In the genomic region with DNA sequence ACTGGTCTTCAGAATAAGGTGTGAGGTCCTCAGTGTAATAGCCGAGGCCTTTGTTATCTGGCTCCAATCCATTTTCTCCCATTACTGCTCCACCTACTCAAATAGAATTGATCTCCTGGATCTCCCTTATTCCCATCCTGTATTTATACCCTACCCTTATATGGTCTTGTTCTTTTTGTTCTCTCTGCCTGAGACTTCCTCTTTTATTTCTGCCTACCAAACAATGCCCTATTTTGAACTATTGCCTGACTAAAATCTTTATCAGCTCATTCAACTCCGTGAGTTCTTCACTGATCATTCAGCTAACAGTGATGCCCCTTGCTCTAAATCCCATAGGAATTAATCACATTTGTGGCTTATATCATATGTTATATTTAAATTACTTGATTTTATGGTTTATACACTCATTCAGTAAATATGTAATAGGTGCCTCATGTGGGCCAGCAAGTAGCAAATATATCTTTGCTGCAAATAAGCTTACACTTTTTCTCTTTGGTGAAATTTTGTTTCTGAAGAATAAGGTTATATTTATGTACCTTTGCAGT, we compare ENCODE assay signal across 21 cellular contexts.
DNase-seq lines count a peak whose midpoint lies in the region; ATAC-seq, FAIRE-seq and TF ChIP-seq lines count a peak whose summit lies in the region.
"Had no signal": no experiment of that assay in that cellular context is flagged by ENCODE, and none has a peak within 500 bp of the region (broad histone marks: within the 10 kb centered on the region; RNA-seq: fewer than 3 reads in every experiment).

No MANE protein-coding gene starts in this region.

- FAIRE-seq in GM18507 (lab: Jason Lieb, UNC): peak; percentile 48
- FAIRE-seq: HepG2 had no signal

- H3K4me1 ChIP-seq in OCI-LY1 (ENCODE audit: insufficient read depth, low read length, severe bottlenecking): peaks cover 42% of the 10 kb centered on the region
- H3K4me1 ChIP-seq: body of pancreas, Caco-2, HAP-1, suprapubic skin had no signal

- no peak overlapping the region for H3K4me2 ChIP-seq in OCI-LY1 (ENCODE audit: low read length)

- H3F3A ChIP-seq in OCI-LY1 (ENCODE audit: insufficient read depth, low read length): no peaks in the 10 kb centered on the region

- H3K4me1 Mint-ChIP-seq in CD14-positive monocyte (peaks cover 53% of the 10 kb centered on the region), memory B cell (peaks cover 15% of the 10 kb centered on the region)

- H3K36me3 ChIP-seq in OCI-LY1 (ENCODE audit: insufficient read depth, low read length): no peaks in the 10 kb centered on the region
- H3K36me3 ChIP-seq: HAP-1, heart left ventricle, suprapubic skin had no signal

- no peaks in the 10 kb centered on the region for H3K79me2 ChIP-seq in OCI-LY1 (ENCODE audit: insufficient read depth, low read length)

- peak overlapping the region; percentile 37 for H3K27ac ChIP-seq in OCI-LY1 (ENCODE audit: low read depth, low read length, poor library complexity, severe bottlenecking)
- H3K27ac ChIP-seq: body of pancreas, suprapubic skin had no signal

- H3K9me3 Mint-ChIP-seq in CD14-positive monocyte (peaks cover 0 to 4% (median 0%) of the 10 kb centered on the region in 7 donors), memory B cell (no peaks in the 10 kb centered on the region)
- H3K9me3 Mint-ChIP-seq: activated T-cell treated with anti-CD3 and anti-CD28 coated beads, Interleukin-2, amount 50 U/mL, for 24 hours had no signal

- DNase-seq in CD14-positive monocyte (ENCODE audit: low spot score): no peak
- DNase-seq in GM18507 (ENCODE audit: extremely low spot score, insufficient read length, low read depth): no peak
- no peak for DNase-seq in memory B cell (ENCODE audit: low spot score in 2 of 2)
- DNase-seq in NCI-H82 (lab: John Stamatoyannopoulos, UW): no peak
- DNase-seq: activated CD4-positive, alpha-beta T cell treated with anti-CD3 and anti-CD28 coated beads for 36 hours; activated CD8-positive, alpha-beta memory T cell treated with anti-CD3 and anti-CD28 coated beads for 24 hours; activated T-cell treated with anti-CD3 and anti-CD28 coated beads, Interleukin-2, amount 50 U/mL, for 24 hours; body of pancreas; Caco-2; DMS79; heart left ventricle; NCI-H1436 treated with DMSO at 0.1 percent for 48 hours; NCI-H510A treated with DMSO at 0.1 percent for 48 hours; SW 1271 had no signal

- no peaks in the 10 kb centered on the region for H4K20me1 ChIP-seq in OCI-LY1 (ENCODE audit: insufficient read depth, low read length)

- intact Hi-C loops in CD14-positive monocyte (cut with micrococcal nuclease): loop anchor here in 1 of 2 donors (10.0 kb wide), 1 partner anchor 94 kb away; no protein-coding TSS in a partner anchor

- H3K4me3 Mint-ChIP-seq in CD14-positive monocyte (no peak overlapping the region), memory B cell (no peak overlapping the region)
- H3K4me3 Mint-ChIP-seq: activated CD4-positive, alpha-beta T cell treated with anti-CD3 and anti-CD28 coated beads for 36 hours; activated T-cell treated with anti-CD3 and anti-CD28 coated beads, Interleukin-2, amount 50 U/mL, for 24 hours had no signal

- no peaks in the 10 kb centered on the region for H3K9me3 ChIP-seq in OCI-LY1 (ENCODE audit: low read length)
- H3K9me3 ChIP-seq: body of pancreas, Caco-2, HAP-1, heart left ventricle, suprapubic skin had no signal

- H3K4me3 ChIP-seq in OCI-LY1 (ENCODE audit: low read depth, low read length, poor library complexity, severe bottlenecking): no peak overlapping the region
- H3K4me3 ChIP-seq: body of pancreas, HAP-1, heart left ventricle, suprapubic skin had no signal

- no peak overlapping the region for H3K9ac ChIP-seq in OCI-LY1 (ENCODE audit: low read length)

- TF ChIP-seq CTCF in CD14-positive monocyte (IDR thresholded peaks at IDR 0.05): no peak
- no peak for TF ChIP-seq CTCF in OCI-LY1 (IDR thresholded peaks at IDR 0.05; ENCODE audit: low read length)

- peak; percentile 56 for ATAC-seq in memory B cell (ENCODE audit: low read depth)
- no peak for ATAC-seq in HG02884 (IDR thresholded peaks at IDR 0.05; ENCODE audit: unreplicated experiment)
- no peak for ATAC-seq in SK-N-SH treated with all-trans-retinoic acid at 6 μM for 48 hours
- ATAC-seq in HG02588 (IDR thresholded peaks at IDR 0.05; ENCODE audit: unreplicated experiment): no peak
- ATAC-seq: activated CD4-positive, alpha-beta T cell treated with anti-CD3 and anti-CD28 coated beads for 36 hours; body of pancreas; heart left ventricle; HepG2 had no signal

- no peaks in the 10 kb centered on the region for H3K9me2 ChIP-seq in OCI-LY1 (ENCODE audit: low read depth, low read length)

- no peaks in the 10 kb centered on the region for H3K27me3 ChIP-seq in OCI-LY1 (ENCODE audit: insufficient read depth, low read length)
- H3K27me3 ChIP-seq: body of pancreas, heart left ventricle, suprapubic skin had no signal

- H3K27me3 Mint-ChIP-seq in CD14-positive monocyte (ENCODE audit: low read depth in 3 of 3) (no peaks in the 10 kb centered on the region), memory B cell (no peaks in the 10 kb centered on the region)
- H3K27me3 Mint-ChIP-seq: activated CD4-positive, alpha-beta T cell treated with anti-CD3 and anti-CD28 coated beads for 36 hours; activated T-cell treated with anti-CD3 and anti-CD28 coated beads, Interleukin-2, amount 50 U/mL, for 24 hours had no signal

- no peaks in the 10 kb centered on the region for H3K36me3 Mint-ChIP-seq in CD14-positive monocyte
- no peaks in the 10 kb centered on the region for H3K36me3 Mint-ChIP-seq in memory B cell

- no peak overlapping the region for H2AFZ ChIP-seq in OCI-LY1 (ENCODE audit: low read length)

- H3K27ac Mint-ChIP-seq in CD14-positive monocyte (peak overlapping the region in 4 of 7 donors; percentile 4 to 25 (median 18)), memory B cell (no peak overlapping the region)
- H3K27ac Mint-ChIP-seq: activated CD4-positive, alpha-beta T cell treated with anti-CD3 and anti-CD28 coated beads for 36 hours; activated T-cell treated with anti-CD3 and anti-CD28 coated beads, Interleukin-2, amount 50 U/mL, for 24 hours had no signal

TF ChIP-seq in SK-N-SH treated with all-trans-retinoic acid at 6 μM for 48 hours, 23 proteins besides CTCF, POLR2A, EP300 and RAD21:
- no peak for TF ChIP-seq BACH2 (CRISPR knock-in tag; IDR thresholded peaks at IDR 0.05; ENCODE audit: borderline replicate concordance)
- TF ChIP-seq PPARA (CRISPR knock-in tag; IDR thresholded peaks at IDR 0.05; ENCODE audit: borderline replicate concordance): no peak
